In genomic region chr11:27381238-27381666, GRCh38 we compare ENCODE assay signal across 20 cellular contexts. TPM values are rescaled to one million over a fixed set of nuclear protein-coding genes. Genes with fewer than 3 reads are reported as not detected.
A peak's percentile ranks its signal among the peaks of the same experiment; 100 is the strongest.
DNase-seq lines count a peak whose midpoint lies in the region; ATAC-seq and TF ChIP-seq lines count a peak whose summit lies in the region.
"Had no signal": no experiment of that assay in that cellular context is flagged by ENCODE, and none has a peak within 500 bp of the region (broad histone marks: within the 10 kb centered on the region; RNA-seq: fewer than 3 reads in every experiment).

No MANE protein-coding gene starts in this region.

- no peaks in the 10 kb centered on the region for H3K9me3 Mint-ChIP-seq in WTC11
- H3K9me3 Mint-ChIP-seq in effector memory CD8-positive, alpha-beta T cell = no peaks in the 10 kb centered on the region
- H3K9me3 Mint-ChIP-seq: activated naive CD4-positive, alpha-beta T cell treated with anti-CD3 and anti-CD28 coated beads, Interleukin-2, amount 50 U/mL, for 24 hours; stimulated activated naive CD8-positive, alpha-beta T cell treated with anti-CD3 and anti-CD28 coated beads, Interleukin-15, Interleukin-2, amounts not matched to agents 100 ng/mL and 50 ng/mL, for 24 hours had no signal

- 0 out of 2 replicates have a peak overlapping the region, but pooled peaks have one; percentile 7 for H3K27ac Mint-ChIP-seq in WTC11
- H3K27ac Mint-ChIP-seq in effector memory CD8-positive, alpha-beta T cell = no peak overlapping the region
- H3K27ac Mint-ChIP-seq: activated naive CD4-positive, alpha-beta T cell treated with anti-CD3 and anti-CD28 coated beads, Interleukin-2, amount 50 U/mL, for 24 hours; stimulated activated naive CD8-positive, alpha-beta T cell treated with anti-CD3 and anti-CD28 coated beads, Interleukin-15, Interleukin-2, amounts not matched to agents 100 ng/mL and 50 ng/mL, for 24 hours had no signal

- H3K27me3 Mint-ChIP-seq in WTC11 (ENCODE audit: low read depth) = no peaks in the 10 kb centered on the region
- H3K27me3 Mint-ChIP-seq in effector memory CD8-positive, alpha-beta T cell = no peaks in the 10 kb centered on the region
- H3K27me3 Mint-ChIP-seq: activated naive CD4-positive, alpha-beta T cell treated with anti-CD3 and anti-CD28 coated beads, Interleukin-2, amount 50 U/mL, for 24 hours had no signal

- CTCF ChIA-PET in WTC11 (lab: Charles Lee) = interaction anchor here (0.6 to 1.2 kb wide), 2 partner anchors 8 to 35 kb away, joined by 3 read pairs; no protein-coding TSS in a partner anchor

- H3K4me3 Mint-ChIP-seq in WTC11 = no peak overlapping the region
- H3K4me3 Mint-ChIP-seq in effector memory CD8-positive, alpha-beta T cell = no peak overlapping the region
- H3K4me3 Mint-ChIP-seq: activated naive CD4-positive, alpha-beta T cell treated with anti-CD3 and anti-CD28 coated beads, Interleukin-2, amount 50 U/mL, for 24 hours; stimulated activated naive CD8-positive, alpha-beta T cell treated with anti-CD3 and anti-CD28 coated beads, Interleukin-15, Interleukin-2, amounts not matched to agents 100 ng/mL and 50 ng/mL, for 24 hours had no signal

- DNase-seq in WTC11 (ENCODE audit: low spot score) = no peak
- DNase-seq in renal cortical epithelial cell (ENCODE audit: low read depth) = peak; percentile 83
- no peak for DNase-seq in effector memory CD8-positive, alpha-beta T cell
- no peak for DNase-seq in anterior cingulate cortex (lab: John Stamatoyannopoulos, UW)
- DNase-seq in superior temporal gyrus (ENCODE audit: extremely low spot score) = no peak
- DNase-seq: activated CD4-positive, CD25-positive, alpha-beta regulatory T cell treated with anti-CD3 and anti-CD28 coated beads, Interleukin-2, amount 50 U/mL, for 72 hours; activated CD8-positive, alpha-beta memory T cell treated with anti-CD3 and anti-CD28 coated beads for 24 hours; activated T-cell treated with anti-CD3 and anti-CD28 coated beads, Interleukin-2, amount 50 U/mL, for 48 hours; cerebellar nuclear complex; gastrocnemius medialis; left lung; NCI-H1417 treated with DMSO at 0.1 percent for 48 hours; NCI-H526; spleen; stimulated activated CD4-positive, alpha-beta T cell treated with anti-CD3 and anti-CD28 coated beads, Interleukin-4, amount 100 ng/mL, for 24 hours; upper lobe of right lung had no signal

- H3K4me1 Mint-ChIP-seq in WTC11 = no peaks in the 10 kb centered on the region; the same call in 1 of the 2 replicates
- H3K4me1 Mint-ChIP-seq in effector memory CD8-positive, alpha-beta T cell (ENCODE audit: low read depth in 2 of 2) = no peaks in the 10 kb centered on the region
- H3K4me1 Mint-ChIP-seq: activated naive CD4-positive, alpha-beta T cell treated with anti-CD3 and anti-CD28 coated beads, Interleukin-2, amount 50 U/mL, for 24 hours had no signal

- POLR2A ChIA-PET in WTC11 (lab: Charles Lee) = no interaction called here

- H3K36me3 Mint-ChIP-seq in WTC11 = peaks cover 47% of the 10 kb centered on the region
- no peaks in the 10 kb centered on the region for H3K36me3 Mint-ChIP-seq in effector memory CD8-positive, alpha-beta T cell (ENCODE audit: insufficient read depth)
- H3K36me3 Mint-ChIP-seq: activated naive CD4-positive, alpha-beta T cell treated with anti-CD3 and anti-CD28 coated beads, Interleukin-2, amount 50 U/mL, for 24 hours had no signal

- ATAC-seq in GM19043 (IDR thresholded peaks at IDR 0.05; ENCODE audit: low read depth, unreplicated experiment) (peak; percentile 59), HG02588 (IDR thresholded peaks at IDR 0.05; ENCODE audit: unreplicated experiment) (peak; percentile 56), WTC11 (no peak)
- no peak for ATAC-seq in effector memory CD8-positive, alpha-beta T cell (replicated peaks)
- ATAC-seq: gastrocnemius medialis, left lung, upper lobe of right lung had no signal

- no peak for TF ChIP-seq CTCF in WTC11 (IDR thresholded peaks at IDR 0.05)

TF ChIP-seq in WTC11, 78 proteins besides CTCF, POLR2A, EP300 and RAD21:
- TF ChIP-seq NR1H2 (CRISPR knock-in tag; IDR thresholded peaks at IDR 0.05) = no peak
- no peak for TF ChIP-seq ZNF425 (CRISPR knock-in tag; conservative IDR thresholded peaks at IDR 0.05)
- no peak for TF ChIP-seq ZNF396 (CRISPR knock-in tag; IDR thresholded peaks at IDR 0.05; ENCODE audit: borderline replicate concordance)
- TF ChIP-seq NFYB (CRISPR knock-in tag; conservative IDR thresholded peaks at IDR 0.05; ENCODE audit: low read depth) = no peak
- TF ChIP-seq MLX (CRISPR knock-in tag; IDR thresholded peaks at IDR 0.05) = no peak
- no peak for TF ChIP-seq E2F1 (CRISPR knock-in tag; IDR thresholded peaks at IDR 0.05)
- TF ChIP-seq GRHL2 (CRISPR knock-in tag; IDR thresholded peaks at IDR 0.05; ENCODE audit: insufficient replicate concordance, severe bottlenecking) = no peak

RNA-seq across cellular contexts. Expression of gene CCDC34, which starts 18.2 kb away (rescaled TPM):
- total RNA-seq in WTC11 (2021) (18.9 to 23.7 TPM (median 22.8 TPM) in 3 replicates), renal cortical epithelial cell (4.0 and 5.0 TPM in 2 replicates)

Comparison
In these comparisons a context has a peak if more than half of its experiments do, and no peak if none do; other contexts are left out.
1. ATAC-seq: peak in GM19043 (single experiment) and HG02588 (single experiment); none in WTC11 (single experiment) and effector memory CD8-positive, alpha-beta T cell (single experiment).